ENCODE assay signal across 22 cellular contexts in the genomic region with DNA sequence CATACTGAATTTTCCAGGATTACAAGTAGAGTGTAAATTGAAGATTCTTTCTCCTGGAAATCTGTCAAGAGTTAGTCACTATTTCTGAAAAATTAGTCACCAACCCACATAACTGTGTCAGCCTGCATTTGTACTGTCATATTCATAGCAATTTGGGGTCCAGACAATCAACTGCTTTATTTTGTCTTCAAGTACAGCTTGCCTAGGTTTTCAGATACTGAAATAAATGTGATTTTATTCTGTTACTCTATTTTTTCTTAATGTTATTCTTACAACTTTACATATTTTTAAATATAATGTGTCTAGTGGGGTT. TPM values are rescaled to one million over a fixed set of nuclear protein-coding genes. Genes with fewer than 3 reads are reported as not detected.
A peak's percentile ranks its signal among the peaks of the same experiment; 100 is the strongest.
DNase-seq lines count a peak whose midpoint lies in the region; ATAC-seq, FAIRE-seq and TF ChIP-seq lines count a peak whose summit lies in the region.
"Had no signal": no experiment of that assay in that cellular context is flagged by ENCODE, and none has a peak within 500 bp of the region (broad histone marks: within the 10 kb centered on the region; RNA-seq: fewer than 3 reads in every experiment).

No MANE protein-coding gene starts in this region.

- no peaks in the 10 kb centered on the region for H3K79me1 ChIP-seq in mesenchymal stem cell (replicated peaks; ENCODE audit: low read length, poor library complexity, severe bottlenecking)

- H3K23ac ChIP-seq in mesenchymal stem cell (ENCODE audit: low read length in 2 of 2) = no peak overlapping the region

- H2AFZ ChIP-seq in astrocyte (ENCODE audit: low read depth, low read length) (no peak overlapping the region), mesenchymal stem cell (ENCODE audit: low read depth, low read length) (no peak overlapping the region)

- H3K27ac ChIP-seq in astrocyte (ENCODE audit: low read depth, low read length) (peak overlapping the region; percentile 94), mesenchymal stem cell (ENCODE audit: low read length, poor library complexity, severe bottlenecking) (no peak overlapping the region)

- H3K18ac ChIP-seq in mesenchymal stem cell (ENCODE audit: low read depth in 1 of 2, low read length in 2 of 2) = no peak overlapping the region

- H3K27me3 ChIP-seq in astrocyte (ENCODE audit: insufficient read depth, low read length) = no peaks in the 10 kb centered on the region
- H3K27me3 ChIP-seq in mesenchymal stem cell (ENCODE audit: control insufficient read depth in 1 of 2, insufficient read depth in 1 of 2, low read length in 2 of 2) = no peaks in the 10 kb centered on the region
- H3K27me3 ChIP-seq: heart left ventricle, MG63, right atrium auricular region, vagina had no signal

- no peak for TF ChIP-seq CTCF in AG10803 (conservative IDR thresholded peaks at IDR 0.05; ENCODE audit: low read length)
- TF ChIP-seq CTCF in astrocyte (IDR thresholded peaks at IDR 0.05; ENCODE audit: insufficient read depth, low read depth, low read length) = no peak

- peak; percentile 60 for FAIRE-seq in astrocyte (lab: Jason Lieb, UNC)
- FAIRE-seq in frontal cortex (lab: Jason Lieb, UNC) = no peak
- FAIRE-seq: GM18507 had no signal

- H3K79me2 ChIP-seq in astrocyte (ENCODE audit: insufficient read depth, low read length) = no peaks in the 10 kb centered on the region

- no peaks in the 10 kb centered on the region for H3K36me3 Mint-ChIP-seq in astrocyte (ENCODE audit: low read depth, unreplicated experiment)
- peaks cover 44% of the 10 kb centered on the region for H3K36me3 Mint-ChIP-seq in T-cell

- H2BK120ac ChIP-seq in mesenchymal stem cell (ENCODE audit: low read depth, low read length) = no peak overlapping the region

- H2BK15ac ChIP-seq in mesenchymal stem cell (ENCODE audit: low read depth, poor library complexity, severe bottlenecking) = no peak overlapping the region

- no peaks in the 10 kb centered on the region for H4K20me1 ChIP-seq in astrocyte (ENCODE audit: insufficient read depth, low read length)

- H3K27me3 Mint-ChIP-seq in astrocyte (ENCODE audit: low read depth, unreplicated experiment) (no peaks in the 10 kb centered on the region), T-cell (no peaks in the 10 kb centered on the region)
- H3K27me3 Mint-ChIP-seq: CD4-positive, alpha-beta memory T cell; effector memory CD8-positive, alpha-beta T cell; naive thymus-derived CD8-positive, alpha-beta T cell had no signal

- H3K36me3 ChIP-seq in astrocyte (ENCODE audit: insufficient read depth, low read length) (no peaks in the 10 kb centered on the region), mesenchymal stem cell (ENCODE audit: control insufficient read depth in 1 of 2, insufficient read depth in 2 of 2, low read depth in 1 of 2, low read length in 2 of 2) (no peaks in the 10 kb centered on the region)
- H3K36me3 ChIP-seq: heart left ventricle, MG63, right atrium auricular region, vagina had no signal

- no peak overlapping the region for H3K4me3 Mint-ChIP-seq in astrocyte (ENCODE audit: unreplicated experiment)
- no peak overlapping the region for H3K4me3 Mint-ChIP-seq in T-cell
- H3K4me3 Mint-ChIP-seq: CD4-positive, alpha-beta memory T cell; effector memory CD8-positive, alpha-beta T cell; naive thymus-derived CD8-positive, alpha-beta T cell had no signal

- H3K9me3 Mint-ChIP-seq in astrocyte (ENCODE audit: unreplicated experiment) (no peaks in the 10 kb centered on the region), T-cell (no peaks in the 10 kb centered on the region)
- H3K9me3 Mint-ChIP-seq: effector memory CD8-positive, alpha-beta T cell; naive thymus-derived CD8-positive, alpha-beta T cell had no signal

- CTCF ChIA-PET in T-cell (lab: Charles Lee) = no interaction called here

- no peak overlapping the region for H4K91ac ChIP-seq in mesenchymal stem cell (ENCODE audit: low read length)

- ATAC-seq in T-cell (replicated peaks in 1 of 4) (no peak), GM21825 (IDR thresholded peaks at IDR 0.05; ENCODE audit: unreplicated experiment) (no peak), HG03045 (IDR thresholded peaks at IDR 0.05; ENCODE audit: unreplicated experiment) (no peak)
- ATAC-seq: effector memory CD8-positive, alpha-beta T cell; heart left ventricle; naive thymus-derived CD8-positive, alpha-beta T cell had no signal

- no peak overlapping the region for H4K8ac ChIP-seq in mesenchymal stem cell (ENCODE audit: low read length)

- POLR2A ChIA-PET in T-cell (lab: Charles Lee) = interaction anchor here in 1 of 2 donors (0.5 kb wide), 1 partner anchor 626 kb away, joined by 3 read pairs; no protein-coding TSS in a partner anchor

- H3K4me1 Mint-ChIP-seq in astrocyte (ENCODE audit: low read depth, unreplicated experiment) (peaks cover 48% of the 10 kb centered on the region), T-cell (peaks cover 0 to 1% (median 0%) of the 10 kb centered on the region in 3 donors)

- H3K4me2 ChIP-seq in astrocyte (ENCODE audit: low read length) = peak overlapping the region; percentile 17
- no peak overlapping the region for H3K4me2 ChIP-seq in mesenchymal stem cell (ENCODE audit: low read length, poor library complexity, severe bottlenecking)

- H3K14ac ChIP-seq in mesenchymal stem cell (ENCODE audit: low read length in 2 of 2) = no peak overlapping the region

- peak; percentile 67 for DNase-seq in AG10803 (ENCODE audit: low read depth)
- DNase-seq in HCEC 1CT = peak; percentile 77
- peak; percentile 70 for DNase-seq in astrocyte (ENCODE audit: low read depth)
- DNase-seq in mesenchymal stem cell = no peak
- no peak for DNase-seq in T-cell
- DNase-seq in frontal cortex (ENCODE audit: low spot score in 2 of 2) = no peak
- DNase-seq: activated CD4-positive, CD25-positive, alpha-beta regulatory T cell treated with anti-CD3 and anti-CD28 coated beads, Interleukin-2, amount 50 U/mL, for 72 hours; CD4-positive, alpha-beta memory T cell; effector memory CD8-positive, alpha-beta T cell; GDM1; GOT3; heart left ventricle; MG63; naive thymus-derived CD8-positive, alpha-beta T cell; stimulated activated CD4-positive, alpha-beta T cell treated with anti-CD3 and anti-CD28 coated beads, Interleukin-4, amount 100 ng/mL, for 1 hour; stimulated activated naive CD4-positive, alpha-beta T cell; T-helper 1 cell had no signal

- H3K4ac ChIP-seq in mesenchymal stem cell (ENCODE audit: low read depth in 1 of 2, low read length in 2 of 2) = no peak overlapping the region

- H3K9me3 ChIP-seq in astrocyte (ENCODE audit: insufficient read depth, low read depth, low read length) (no peaks in the 10 kb centered on the region), mesenchymal stem cell (ENCODE audit: control insufficient read depth, low read length) (no peaks in the 10 kb centered on the region)
- H3K9me3 ChIP-seq: heart left ventricle, MG63, right atrium auricular region, vagina had no signal

- H3K4me1 ChIP-seq in astrocyte (ENCODE audit: insufficient read depth, low read length) = peaks cover 25% of the 10 kb centered on the region
- no peaks in the 10 kb centered on the region for H3K4me1 ChIP-seq in mesenchymal stem cell (ENCODE audit: control insufficient read depth, insufficient read depth, low read depth, low read length)

- H3K9ac ChIP-seq in astrocyte (ENCODE audit: low read length) = peak overlapping the region; percentile 77
- H3K9ac ChIP-seq in mesenchymal stem cell (ENCODE audit: low read length) = peak overlapping the region; percentile 93

- H2BK5ac ChIP-seq in mesenchymal stem cell (ENCODE audit: low read depth, low read length, poor library complexity, severe bottlenecking) = no peak overlapping the region

- no peak overlapping the region for H2AK5ac ChIP-seq in mesenchymal stem cell (ENCODE audit: low read length, severe bottlenecking)

- no peak overlapping the region for H2BK12ac ChIP-seq in mesenchymal stem cell (ENCODE audit: low read length in 2 of 2)

- H3K4me3 ChIP-seq in AG10803 (ENCODE audit: low read length) (no peak overlapping the region), astrocyte (ENCODE audit: insufficient read depth, low read depth, low read length) (no peak overlapping the region), mesenchymal stem cell (ENCODE audit: insufficient read depth in 1 of 2, low read depth in 1 of 2, low read length in 2 of 2) (no peak overlapping the region)
- H3K4me3 ChIP-seq: heart left ventricle, MG63, right atrium auricular region, vagina had no signal

- H3K27ac Mint-ChIP-seq in astrocyte (ENCODE audit: unreplicated experiment) (peak overlapping the region; percentile 96), T-cell (no peak overlapping the region)
- H3K27ac Mint-ChIP-seq: CD4-positive, alpha-beta memory T cell; effector memory CD8-positive, alpha-beta T cell had no signal

RNA-seq across cellular contexts. Expression of a gene that starts 55.1 kb away (rescaled TPM):
- total RNA-seq in astrocyte (2.7 and 3.5 TPM in 2 replicates), T-cell (10 to 100 TPM in 1 of 5 donors, 1 to 10 TPM in 4; 6.3 to 11.4 (median 8.6) TPM), frontal cortex (1.2 TPM)
- 1.2 TPM for polyA plus RNA-seq in mesenchymal stem cell (2013, experiment 1 of 2)
- 0.86 TPM for polyA plus RNA-seq in mesenchymal stem cell (2013, experiment 2 of 2)

Comparison
In these comparisons a context has a peak if more than half of its experiments do, and no peak if none do; other contexts are left out.
1. DNase-seq: peak in AG10803 (single experiment), HCEC 1CT (single experiment) and astrocyte (single experiment); none in mesenchymal stem cell (single experiment), T-cell (0 of 34) and frontal cortex (0 of 2).